In genomic region chr14:52730708-52731111, GRCh38 we compare ENCODE assay signal across 1 cellular context.
TF ChIP-seq lines count a peak whose summit lies in the region.

No MANE protein-coding gene starts in this region.

TF ChIP-seq in SK-N-SH, 30 proteins besides CTCF, POLR2A, EP300 and RAD21 (continued from another document):
- no peak for TF ChIP-seq MEF2A (IDR thresholded peaks at IDR 0.05; ENCODE audit: borderline replicate concordance, low read depth)
- no peak for TF ChIP-seq EZH2phosphoT487 (IDR thresholded peaks at IDR 0.05; ENCODE audit: borderline replicate concordance, low read depth)
- TF ChIP-seq NFIC (IDR thresholded peaks at IDR 0.05; ENCODE audit: borderline replicate concordance) = no peak
- TF ChIP-seq GATA2 (CRISPR knock-in tag; IDR thresholded peaks at IDR 0.05) = no peak
- TF ChIP-seq TAF1 (IDR thresholded peaks at IDR 0.05; ENCODE audit: borderline replicate concordance, low read depth, low read length) = no peak
- TF ChIP-seq ZBTB33 (IDR thresholded peaks at IDR 0.05; ENCODE audit: borderline replicate concordance, low read depth) = no peak
- TF ChIP-seq GABPA (IDR thresholded peaks at IDR 0.05; ENCODE audit: low read depth) = no peak
